ENCODE assay signal across 8 cellular contexts in genomic region chr20:9912858-9913434, GRCh38.
DNase-seq lines count a peak whose midpoint lies in the region; ATAC-seq and TF ChIP-seq lines count a peak whose summit lies in the region.

No MANE protein-coding gene starts in this region.

- peaks cover 3% of the 10 kb centered on the region for H3K27me3 Mint-ChIP-seq in H9 (ENCODE audit: low read depth)
- H3K27me3 Mint-ChIP-seq in activated T-cell treated with anti-CD3 and anti-CD28 coated beads, Interleukin-2, amount 50 U/mL, for 24 hours = peaks cover 29% of the 10 kb centered on the region

- peak; percentile 34 for DNase-seq in NCI-H2196 (lab: John Stamatoyannopoulos, UW; ENCODE audit: unreplicated experiment)
- no peak for DNase-seq in NCI-H2196 treated with DMSO at 0.1 percent for 48 hours (lab: John Stamatoyannopoulos, UW; ENCODE audit: unreplicated experiment)
- peak; percentile 45 for DNase-seq in H9
- peak; percentile 32 for DNase-seq in NCI-H2227 treated with DMSO at 0.1 percent for 48 hours (lab: John Stamatoyannopoulos, UW)
- DNase-seq in activated T-cell treated with anti-CD3 and anti-CD28 coated beads, Interleukin-2, amount 50 U/mL, for 24 hours = peak; percentile 31
- peak; percentile 27 for DNase-seq in germinal center (ENCODE audit: low spot score)
- DNase-seq in sciatic nerve (ENCODE audit: low spot score) = peak; percentile 58
- no peak for DNase-seq in NK-92 treated with Interleukin-12 subunit alpha and Interleukin-12 subunit beta, amount 100 ng/mL, for 24 hours (lab: John Stamatoyannopoulos, UW)

- no peaks in the 10 kb centered on the region for H4K20me1 ChIP-seq in H9 (ENCODE audit: control insufficient read depth, insufficient read depth, insufficient read length)

- no peaks in the 10 kb centered on the region for H3K4me1 ChIP-seq in H9 (ENCODE audit: insufficient read depth, low read length)

- WGBS in H9 (ENCODE audit: extremely low coverage, insufficient read length, low lambda C conversion rate) = no CpG with 5 or more reads among the region's 8 CpGs

- H3K56ac ChIP-seq in H9 (ENCODE audit: insufficient read length, low read depth, low read length) = no peak overlapping the region

- H3K14ac ChIP-seq in H9 (ENCODE audit: insufficient read depth, low read length) = no peak overlapping the region

- no peak overlapping the region for H2BK15ac ChIP-seq in H9 (ENCODE audit: low read depth, low read length)

- H3K9me3 ChIP-seq in H9 (ENCODE audit: control insufficient read depth, low read depth, low read length) = no peaks in the 10 kb centered on the region

- no peak overlapping the region for H3K4ac ChIP-seq in H9 (ENCODE audit: low read depth, low read length)

- no peak overlapping the region for H2AK5ac ChIP-seq in H9 (ENCODE audit: insufficient read length, low read length)

- no peak overlapping the region for H3K27ac Mint-ChIP-seq in H9
- no peak overlapping the region for H3K27ac Mint-ChIP-seq in activated T-cell treated with anti-CD3 and anti-CD28 coated beads, Interleukin-2, amount 50 U/mL, for 24 hours

- H3K4me3 Mint-ChIP-seq in H9 = no peak overlapping the region
- no peak overlapping the region for H3K4me3 Mint-ChIP-seq in activated T-cell treated with anti-CD3 and anti-CD28 coated beads, Interleukin-2, amount 50 U/mL, for 24 hours

- H3K23me2 ChIP-seq in H9 (ENCODE audit: insufficient read length, low read depth, low read length, poor library complexity, severe bottlenecking) = no peaks in the 10 kb centered on the region

- no peak overlapping the region for H3K27ac ChIP-seq in H9 (ENCODE audit: insufficient read length, low read depth, low read length)

- no peak overlapping the region for H4K5ac ChIP-seq in H9 (ENCODE audit: insufficient read length, low read depth, low read length)

- no peak overlapping the region for H4K8ac ChIP-seq in H9 (replicated peaks; ENCODE audit: insufficient read length, low read depth, low read length)

- H2AFZ ChIP-seq in H9 (ENCODE audit: low read length) = peak overlapping the region; percentile 65

- no peak overlapping the region for H3T11ph ChIP-seq in H9 (ENCODE audit: low read length)

- no peak overlapping the region for H3K23ac ChIP-seq in H9 (ENCODE audit: insufficient read length, low read depth, low read length)

- H4K91ac ChIP-seq in H9 (ENCODE audit: insufficient read length, low read depth, low read length) = no peak overlapping the region

- intact Hi-C loops in sciatic nerve (cut with DNase I) = loop anchor here (10.0 kb wide), 1 partner anchor 288 kb away; no protein-coding TSS in a partner anchor

- H2BK12ac ChIP-seq in H9 (ENCODE audit: insufficient read length, low read depth, low read length) = no peak overlapping the region

- no peak overlapping the region for H3K9ac ChIP-seq in H9 (ENCODE audit: extremely low read depth, insufficient read length, low read length)

- H3K79me1 ChIP-seq in H9 (ENCODE audit: insufficient read depth, low read depth, low read length, poor library complexity, severe bottlenecking) = no peaks in the 10 kb centered on the region

- no peaks in the 10 kb centered on the region for H3K9me3 Mint-ChIP-seq in H9
- no peaks in the 10 kb centered on the region for H3K9me3 Mint-ChIP-seq in activated T-cell treated with anti-CD3 and anti-CD28 coated beads, Interleukin-2, amount 50 U/mL, for 24 hours

- no peak overlapping the region for H3K4me2 ChIP-seq in H9 (ENCODE audit: insufficient read depth, insufficient read length, low read length)

- no peaks in the 10 kb centered on the region for H3K36me3 Mint-ChIP-seq in H9 (ENCODE audit: insufficient read depth in 1 of 3, low read depth in 3 of 3)
- no peaks in the 10 kb centered on the region for H3K36me3 Mint-ChIP-seq in activated T-cell treated with anti-CD3 and anti-CD28 coated beads, Interleukin-2, amount 50 U/mL, for 24 hours (ENCODE audit: low read depth)

- ATAC-seq in sciatic nerve = no peak

- H3K27me3 ChIP-seq in H9 (ENCODE audit: insufficient read depth, low read length) = no peaks in the 10 kb centered on the region

- peaks cover 0 to 2% of the 10 kb centered on the region in 2 experiments; a peak in 1 of 4 replicates for H3K4me1 Mint-ChIP-seq in H9
- no peaks in the 10 kb centered on the region for H3K4me1 Mint-ChIP-seq in activated T-cell treated with anti-CD3 and anti-CD28 coated beads, Interleukin-2, amount 50 U/mL, for 24 hours (ENCODE audit: low read depth)

- no peak overlapping the region for H2BK20ac ChIP-seq in H9 (ENCODE audit: low read depth, low read length, poor library complexity, severe bottlenecking)

- H2BK120ac ChIP-seq in H9 (ENCODE audit: low read depth, low read length, poor library complexity, severe bottlenecking) = no peak overlapping the region

- no peak overlapping the region for H3K18ac ChIP-seq in H9 (ENCODE audit: insufficient read length, low read depth, low read length)

- TF ChIP-seq CTCF in H9 (conservative IDR thresholded peaks at IDR 0.05) = peak; percentile 85

- no peaks in the 10 kb centered on the region for H3K79me2 ChIP-seq in H9 (ENCODE audit: insufficient read depth, low read length)

- no peak overlapping the region for H2BK5ac ChIP-seq in H9 (ENCODE audit: insufficient read length, low read length)

Comparison
In these comparisons a context has a peak if more than half of its experiments do, and no peak if none do; other contexts are left out.
1. DNase-seq: peak in NCI-H2196 (single experiment), H9 (single experiment), NCI-H2227 treated with DMSO at 0.1 percent for 48 hours (single experiment), activated T-cell treated with anti-CD3 and anti-CD28 coated beads, Interleukin-2, amount 50 U/mL, for 24 hours (single experiment), germinal center (single experiment) and sciatic nerve (single experiment); none in NCI-H2196 treated with DMSO at 0.1 percent for 48 hours (single experiment) and NK-92 treated with Interleukin-12 subunit alpha and Interleukin-12 subunit beta, amount 100 ng/mL, for 24 hours (single experiment).